In genomic region chr5:143760137-143760505, GRCh38 we compare ENCODE assay signal across 24 cellular contexts. TPM values are rescaled to one million over a fixed set of nuclear protein-coding genes. Genes with fewer than 3 reads are reported as not detected.
DNase-seq lines count a peak whose midpoint lies in the region; ATAC-seq, FAIRE-seq and TF ChIP-seq lines count a peak whose summit lies in the region.
"Had no signal": no experiment of that assay in that cellular context is flagged by ENCODE, and none has a peak within 500 bp of the region (broad histone marks: within the 10 kb centered on the region; RNA-seq: fewer than 3 reads in every experiment).

No MANE protein-coding gene starts in this region.

- H3K9me3 Mint-ChIP-seq in activated CD4-positive, alpha-beta memory T cell treated with anti-CD3 and anti-CD28 coated beads, Interleukin-2, amount 10 ng/mL, durations not matched to agents 7 days and 5 days: peaks cover 2% of the 10 kb centered on the region
- H3K9me3 Mint-ChIP-seq: activated naive CD4-positive, alpha-beta T cell treated with anti-CD3 and anti-CD28 coated beads, Interleukin-2, amount 50 U/mL, for 24 hours had no signal

- intact Hi-C loops in PC-3 (cut with micrococcal nuclease): no loop called here

- DNase-seq in GM18507 (ENCODE audit: extremely low spot score, insufficient read length, low read depth): no peak
- no peak for DNase-seq in middle frontal gyrus (ENCODE audit: extremely low spot score, low spot score)
- no peak for DNase-seq in SHP77 (lab: John Stamatoyannopoulos, UW)
- no peak for DNase-seq in PC-3
- DNase-seq in activated CD4-positive, alpha-beta memory T cell treated with anti-CD3 and anti-CD28 coated beads, Interleukin-2, amount 10 ng/mL, durations not matched to agents 7 days and 5 days: no peak
- DNase-seq: activated CD8-positive, alpha-beta memory T cell treated with anti-CD3 and anti-CD28 coated beads, Interleukin-2, amount 50 U/mL, for 48 hours; COR-L47; dorsolateral prefrontal cortex; mucosa of descending colon; NCI-H1694 treated with DMSO at 0.1 percent for 48 hours; stimulated activated CD4-positive, alpha-beta T cell treated with anti-CD3 and anti-CD28 coated beads, Interleukin-4, amount 100 ng/mL, for 1 hour; SW 1271 had no signal

- no peaks in the 10 kb centered on the region for H4K20me1 ChIP-seq in PC-3 (ENCODE audit: low read length)

- H3K27ac Mint-ChIP-seq in activated CD4-positive, alpha-beta memory T cell treated with anti-CD3 and anti-CD28 coated beads, Interleukin-2, amount 10 ng/mL, durations not matched to agents 7 days and 5 days: no peak overlapping the region
- H3K27ac Mint-ChIP-seq: activated naive CD4-positive, alpha-beta T cell treated with anti-CD3 and anti-CD28 coated beads, Interleukin-2, amount 50 U/mL, for 24 hours had no signal

- POLR2A ChIA-PET in PC-3 (lab: Charles Lee; ENCODE audit: unreplicated experiment): no interaction called here
- POLR2A ChIA-PET in activated CD4-positive, alpha-beta memory T cell treated with anti-CD3 and anti-CD28 coated beads, Interleukin-2, amount 10 ng/mL, durations not matched to agents 7 days and 5 days (lab: Charles Lee): no interaction called here

- no peaks in the 10 kb centered on the region for H3K9me3 ChIP-seq in PC-3 (ENCODE audit: low read length)
- H3K9me3 ChIP-seq: mucosa of descending colon, tibial nerve had no signal

- H3K27ac ChIP-seq in PC-3 (ENCODE audit: low read length): no peak overlapping the region
- H3K27ac ChIP-seq: tibial nerve had no signal

- no TSS peak for BruUV-seq in PC-3 (replicated peaks; lab: Mats Ljungman, UMichigan)

- H3K79me2 ChIP-seq in PC-3 (ENCODE audit: low read length): no peaks in the 10 kb centered on the region

- ATAC-seq in GM19351 (IDR thresholded peaks at IDR 0.05; ENCODE audit: unreplicated experiment) (peak; percentile 49), HG02840 (IDR thresholded peaks at IDR 0.05; ENCODE audit: low FRiP score, unreplicated experiment) (peak; percentile 49), HG03469 (IDR thresholded peaks at IDR 0.05; ENCODE audit: unreplicated experiment) (peak; percentile 39), PC-3 (no peak)
- ATAC-seq: esophagus mucosa, mucosa of descending colon, Panc1 had no signal

- no peak overlapping the region for H2AFZ ChIP-seq in PC-3 (ENCODE audit: low read length)

- no peak overlapping the region for H3K9ac ChIP-seq in PC-3 (ENCODE audit: low read length)

- peak; percentile 50 for FAIRE-seq in GM18507 (lab: Jason Lieb, UNC)
- FAIRE-seq: HTR-8/SVneo had no signal

- peaks cover 24% of the 10 kb centered on the region for H3K4me1 Mint-ChIP-seq in activated CD4-positive, alpha-beta memory T cell treated with anti-CD3 and anti-CD28 coated beads, Interleukin-2, amount 10 ng/mL, durations not matched to agents 7 days and 5 days
- H3K4me1 Mint-ChIP-seq: activated naive CD4-positive, alpha-beta T cell treated with anti-CD3 and anti-CD28 coated beads, Interleukin-2, amount 50 U/mL, for 24 hours had no signal

- CTCF ChIA-PET in PC-3 (lab: Charles Lee): no interaction called here
- CTCF ChIA-PET in activated CD4-positive, alpha-beta memory T cell treated with anti-CD3 and anti-CD28 coated beads, Interleukin-2, amount 10 ng/mL, durations not matched to agents 7 days and 5 days (lab: Charles Lee): no interaction called here

- H3K36me3 Mint-ChIP-seq in activated CD4-positive, alpha-beta memory T cell treated with anti-CD3 and anti-CD28 coated beads, Interleukin-2, amount 10 ng/mL, durations not matched to agents 7 days and 5 days (ENCODE audit: low read depth): peaks cover 3% of the 10 kb centered on the region
- H3K36me3 Mint-ChIP-seq: activated naive CD4-positive, alpha-beta T cell treated with anti-CD3 and anti-CD28 coated beads, Interleukin-2, amount 50 U/mL, for 24 hours had no signal

- H3F3A ChIP-seq in PC-3 (ENCODE audit: low read length, unreplicated experiment): no peaks in the 10 kb centered on the region

- H3K9me2 ChIP-seq in PC-3 (replicated peaks; ENCODE audit: low read length): no peaks in the 10 kb centered on the region

- no peak overlapping the region for H3K4me3 ChIP-seq in PC-3 (ENCODE audit: low read length)
- H3K4me3 ChIP-seq: dorsolateral prefrontal cortex, mucosa of descending colon, tibial nerve had no signal

- no peaks in the 10 kb centered on the region for H3K4me1 ChIP-seq in PC-3 (ENCODE audit: insufficient read depth, low read length)

- no peaks in the 10 kb centered on the region for H3K36me3 ChIP-seq in PC-3 (ENCODE audit: low read depth, low read length)
- H3K36me3 ChIP-seq: tibial nerve had no signal

- TF ChIP-seq CTCF in PC-3 (conservative IDR thresholded peaks at IDR 0.05; ENCODE audit: low read depth, low read length): no peak

- no peak overlapping the region for H3K4me3 Mint-ChIP-seq in activated CD4-positive, alpha-beta memory T cell treated with anti-CD3 and anti-CD28 coated beads, Interleukin-2, amount 10 ng/mL, durations not matched to agents 7 days and 5 days
- H3K4me3 Mint-ChIP-seq: activated naive CD4-positive, alpha-beta T cell treated with anti-CD3 and anti-CD28 coated beads, Interleukin-2, amount 50 U/mL, for 24 hours had no signal

- no peaks in the 10 kb centered on the region for H3K27me3 ChIP-seq in PC-3 (ENCODE audit: low read length)
- H3K27me3 ChIP-seq: dorsolateral prefrontal cortex, tibial nerve had no signal

- no peak overlapping the region for H3K4me2 ChIP-seq in PC-3 (ENCODE audit: low read length)

- H3K27me3 Mint-ChIP-seq in activated CD4-positive, alpha-beta memory T cell treated with anti-CD3 and anti-CD28 coated beads, Interleukin-2, amount 10 ng/mL, durations not matched to agents 7 days and 5 days: peaks cover 4% of the 10 kb centered on the region

RNA-seq across cellular contexts. Expression of gene HMHB1, which starts 51.8 kb away (rescaled TPM):
- total RNA-seq in PC-3 (2014; rRNA removed): not detected in 2 replicates
- 1 to 10 TPM in 1 of 2 experiments, not detected in 1; 1.2 TPM for total RNA-seq in activated CD4-positive, alpha-beta memory T cell treated with anti-CD3 and anti-CD28 coated beads, Interleukin-2, amount 10 ng/mL, durations not matched to agents 7 days and 5 days
- total RNA-seq: dorsolateral prefrontal cortex, esophagus mucosa, G401, M059J, mucosa of descending colon, NCI-H460, omental fat pad, tibial nerve had no signal
